ENCODE assay signal across 28 cellular contexts in the genomic region with DNA sequence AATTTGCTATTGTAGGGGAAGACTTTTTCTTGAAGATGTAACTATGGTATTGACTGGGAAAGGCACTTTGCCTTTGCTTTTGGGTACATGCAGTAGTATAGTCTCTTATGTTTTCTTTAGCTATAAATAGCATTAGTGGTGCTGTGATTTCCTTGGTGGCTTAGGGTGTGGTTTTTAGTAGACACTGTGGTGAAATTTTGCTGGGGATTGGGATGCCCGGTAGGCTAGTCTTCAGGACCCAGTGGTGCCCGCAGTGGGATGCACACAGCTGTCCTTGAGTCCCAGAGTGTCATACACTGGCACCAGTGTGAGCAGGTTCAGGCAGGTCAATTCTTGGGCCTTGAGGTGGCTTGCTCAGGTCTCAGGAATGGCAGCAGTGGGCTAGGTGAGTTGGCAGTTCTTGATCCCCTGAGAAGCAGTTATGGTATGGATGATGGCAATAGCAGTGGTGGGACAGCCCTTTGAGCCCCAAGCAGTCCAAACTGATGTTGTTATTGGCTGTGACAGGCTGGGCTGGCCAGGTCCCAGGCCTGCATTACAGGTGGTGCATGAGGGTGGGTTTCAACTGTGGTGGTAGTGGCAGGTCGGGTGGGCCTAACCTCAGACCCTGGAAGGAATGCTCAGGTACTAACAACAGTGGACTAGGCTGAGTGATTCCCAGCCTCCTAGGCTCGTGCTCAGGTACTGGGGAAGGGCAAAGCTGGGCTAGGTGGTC.
"Had no signal": no experiment of that assay in that cellular context is flagged by ENCODE, and none has a peak within 500 bp of the region (broad histone marks: within the 10 kb centered on the region; RNA-seq: fewer than 3 reads in every experiment).

No MANE protein-coding gene starts in this region.

- H3K27me3 Mint-ChIP-seq: activated CD4-positive, alpha-beta memory T cell treated with anti-CD3 and anti-CD28 coated beads for 36 hours; activated CD4-positive, alpha-beta T cell treated with anti-CD3 and anti-CD28 coated beads, Interleukin-2, amount 10 ng/mL, durations not matched to agents 7 days and 5 days; activated naive CD4-positive, alpha-beta T cell treated with anti-CD3 and anti-CD28 coated beads, Interleukin-2, amount 50 U/mL, for 24 hours; activated T-cell treated with anti-CD3 and anti-CD28 coated beads, Interleukin-2, amount 50 U/mL, for 24 hours had no signal

- H3K27ac Mint-ChIP-seq: activated CD4-positive, alpha-beta memory T cell treated with anti-CD3 and anti-CD28 coated beads for 36 hours; activated CD4-positive, alpha-beta T cell treated with anti-CD3 and anti-CD28 coated beads, Interleukin-2, amount 10 ng/mL, durations not matched to agents 7 days and 5 days; activated naive CD4-positive, alpha-beta T cell treated with anti-CD3 and anti-CD28 coated beads, Interleukin-2, amount 50 U/mL, for 24 hours; activated T-cell treated with anti-CD3 and anti-CD28 coated beads, Interleukin-2, amount 50 U/mL, for 24 hours; activated T-helper 1 cell treated with anti-CD3 and anti-CD28 coated beads, Interleukin-12 subunit alpha, Interleukin-12 subunit beta, Interleukin-2, Interleukin-4 antibody, amounts not matched to agents 30 ng/mL and 10 ng/mL and 1 ng/mL, durations not matched to agents 14 hours and 24 hours and 36 hours had no signal

- H3K27ac ChIP-seq: breast epithelium, Peyer's patch, RWPE1, SJCRH30, VCaP had no signal

- H3K27me3 ChIP-seq: breast epithelium, Peyer's patch, SJCRH30 had no signal

- H3K4me2 ChIP-seq: SK-N-SH had no signal

- H3K9ac ChIP-seq: SK-N-SH had no signal

- H3K4me3 ChIP-seq: breast epithelium, Peyer's patch, SJCRH30 had no signal

- H3K4me1 ChIP-seq: breast epithelium, Peyer's patch, SJCRH30 had no signal

- H3K4me3 Mint-ChIP-seq: activated CD4-positive, alpha-beta memory T cell treated with anti-CD3 and anti-CD28 coated beads for 36 hours; activated CD4-positive, alpha-beta T cell treated with anti-CD3 and anti-CD28 coated beads, Interleukin-2, amount 10 ng/mL, durations not matched to agents 7 days and 5 days; activated naive CD4-positive, alpha-beta T cell treated with anti-CD3 and anti-CD28 coated beads, Interleukin-2, amount 50 U/mL, for 24 hours; activated T-cell treated with anti-CD3 and anti-CD28 coated beads, Interleukin-2, amount 50 U/mL, for 24 hours; activated T-helper 1 cell treated with anti-CD3 and anti-CD28 coated beads, Interleukin-12 subunit alpha, Interleukin-12 subunit beta, Interleukin-2, Interleukin-4 antibody, amounts not matched to agents 30 ng/mL and 10 ng/mL and 1 ng/mL, durations not matched to agents 14 hours and 24 hours and 36 hours had no signal

- H3K36me3 ChIP-seq: breast epithelium, Peyer's patch, SJCRH30 had no signal

- DNase-seq: activated CD4-positive, alpha-beta memory T cell treated with anti-CD3 and anti-CD28 coated beads for 36 hours; activated CD4-positive, alpha-beta T cell treated with anti-CD3 and anti-CD28 coated beads, Interleukin-2, amount 10 ng/mL, durations not matched to agents 7 days and 5 days; activated CD4-positive, CD25-positive, alpha-beta regulatory T cell; activated effector memory CD4-positive, alpha-beta T cell treated with Interleukin-2 at 50 U/mL for 16 hours; activated naive CD4-positive, alpha-beta T cell; activated T-cell treated with anti-CD3 and anti-CD28 coated beads, Interleukin-2, amount 50 U/mL, for 24 hours; aorta; IMR-90; KBM-7; NCI-H1092; NCI-H1417; NCI-H1694; NCI-H2029; NCI-H345; NCI-H510A treated with DMSO at 0.1 percent for 48 hours; NCI-H69; NK-92 treated with Interleukin-12 subunit alpha and Interleukin-12 subunit beta, amount 100 ng/mL, for 24 hours; OCI-M1; Peyer's patch; Right ventricle myocardium superior; SJCRH30; SK-N-SH; T-helper 1 cell had no signal

- H3K4me1 Mint-ChIP-seq: activated naive CD4-positive, alpha-beta T cell treated with anti-CD3 and anti-CD28 coated beads, Interleukin-2, amount 50 U/mL, for 24 hours had no signal
